In genomic region chr13:27137759-27138158, GRCh38 we compare ENCODE assay signal across 15 cellular contexts. TPM values are rescaled to one million over a fixed set of nuclear protein-coding genes. Genes with fewer than 3 reads are reported as not detected.
DNase-seq lines count a peak whose midpoint lies in the region; FAIRE-seq and TF ChIP-seq lines count a peak whose summit lies in the region.
"Had no signal": no experiment of that assay in that cellular context is flagged by ENCODE, and none has a peak within 500 bp of the region (broad histone marks: within the 10 kb centered on the region; RNA-seq: fewer than 3 reads in every experiment).

No MANE protein-coding gene starts in this region.

- H3K4me3 ChIP-seq in AG10803 (ENCODE audit: low read length) (no peak overlapping the region), dorsolateral prefrontal cortex (no peak overlapping the region), small intestine (ENCODE audit: low read depth in 1 of 2, low read length in 2 of 2) (no peak overlapping the region)
- H3K4me3 ChIP-seq: breast epithelium had no signal

- peaks cover 32% of the 10 kb centered on the region for H3K36me3 Mint-ChIP-seq in nephron (ENCODE audit: low read depth)

- H3K4me3 Mint-ChIP-seq in nephron, result peak overlapping the region in 1 of 3 experiments; percentile 8
- H3K4me3 Mint-ChIP-seq: activated naive CD4-positive, alpha-beta T cell treated with anti-CD3 and anti-CD28 coated beads for 36 hours had no signal

- 87 to 96% (median 91%) methylated on average over 7 of the region's 7 CpGs for WGBS in small intestine, 3 donors

- H3K27me3 Mint-ChIP-seq in nephron (ENCODE audit: low read depth), result no peaks in the 10 kb centered on the region

- H3K27ac Mint-ChIP-seq in nephron, result peak overlapping the region; percentile 21 to 64 (median 56)
- H3K27ac Mint-ChIP-seq: activated naive CD4-positive, alpha-beta T cell treated with anti-CD3 and anti-CD28 coated beads for 36 hours had no signal

- no peaks in the 10 kb centered on the region for H3K36me3 ChIP-seq in small intestine (ENCODE audit: control insufficient read depth in 2 of 2, insufficient read depth in 2 of 2, low read length in 2 of 2)
- H3K36me3 ChIP-seq: breast epithelium had no signal

- intact Hi-C loops in dorsolateral prefrontal cortex (cut with DNase I), result no loop called here

- H3K4me1 ChIP-seq in small intestine (ENCODE audit: control insufficient read depth in 2 of 2, insufficient read depth in 1 of 2, low read depth in 1 of 2, low read length in 1 of 2), result peaks cover 0 to 16% of the 10 kb centered on the region in 2 donors
- H3K4me1 ChIP-seq: breast epithelium had no signal

- TF ChIP-seq CTCF in AG10803 (conservative IDR thresholded peaks at IDR 0.05; ENCODE audit: low read length) (no peak), dorsolateral prefrontal cortex (IDR thresholded peaks at IDR 0.05 in 54 of 56, conservative IDR thresholded peaks at IDR 0.05 in 2 of 56; ENCODE audit: low read depth in 1 of 56, partially characterized antibody in 56 of 56) (no peak), nephron (IDR thresholded peaks at IDR 0.05; ENCODE audit: unreplicated experiment in 3 of 3) (no peak)

- H3K27me3 ChIP-seq in dorsolateral prefrontal cortex, result no peaks in the 10 kb centered on the region
- H3K27me3 ChIP-seq in small intestine (ENCODE audit: control insufficient read depth in 2 of 2, insufficient read depth in 2 of 2, low read length in 2 of 2), result no peaks in the 10 kb centered on the region
- H3K27me3 ChIP-seq: breast epithelium had no signal

- peaks cover 17% of the 10 kb centered on the region for H3K9me3 Mint-ChIP-seq in nephron

- peak overlapping the region in 12 of 59 donors; percentile 8 to 54 (median 29) for H3K27ac ChIP-seq in dorsolateral prefrontal cortex
- H3K27ac ChIP-seq in small intestine (ENCODE audit: low read depth in 1 of 2, low read length in 1 of 2), result no peak overlapping the region
- H3K27ac ChIP-seq: breast epithelium had no signal

- no peak for FAIRE-seq in small intestine (lab: Jason Lieb, UNC)
- FAIRE-seq: H54 had no signal

- H3K9me3 ChIP-seq in small intestine (ENCODE audit: control insufficient read depth, low read depth), result no peaks in the 10 kb centered on the region

- peak; percentile 4 for DNase-seq in AG10803 (ENCODE audit: low read depth)
- DNase-seq in LHCN-M2 (ENCODE audit: low read depth), result peak; percentile 80
- DNase-seq in dorsolateral prefrontal cortex, result peak in 9 of 10 donors; percentile 29 to 67 (median 54)
- DNase-seq in small intestine, result no peak
- no peak for DNase-seq in NCI-H1105 (lab: John Stamatoyannopoulos, UW)
- no peak for DNase-seq in mucosa of gallbladder (ENCODE audit: low spot score)
- DNase-seq in DMS114 treated with DMSO at 0.1 percent for 48 hours (lab: John Stamatoyannopoulos, UW; ENCODE audit: unreplicated experiment), result no peak
- DNase-seq: activated CD8-positive, alpha-beta memory T cell treated with anti-CD3 and anti-CD28 coated beads for 24 hours; activated naive CD4-positive, alpha-beta T cell treated with anti-CD3 and anti-CD28 coated beads for 36 hours; COR-L47; NCI-H1092 treated with DMSO at 0.1 percent for 48 hours; stimulated activated naive CD4-positive, alpha-beta T cell had no signal

- H3K4me1 Mint-ChIP-seq in nephron, result peaks cover 21% of the 10 kb centered on the region

RNA-seq across cellular contexts. Expression of gene USP12, which starts 33.9 kb away (rescaled TPM):
- total RNA-seq in LHCN-M2 (2014; rRNA removed) (20.6 and 26.8 TPM in 2 replicates), dorsolateral prefrontal cortex (10 to 100 TPM; 26.3 to 48.7 (median 35.8) TPM), mucosa of gallbladder (27.0 TPM)
- 9.2 TPM for polyA plus RNA-seq in LHCN-M2 (2012)
- 10 to 100 TPM; 12.3 to 22.1 (median 19.2) TPM for polyA plus RNA-seq in small intestine

Comparison
In these comparisons a context has a peak if more than half of its experiments do, and no peak if none do; other contexts are left out.
1. DNase-seq: peak in AG10803 (single experiment), LHCN-M2 (single experiment) and dorsolateral prefrontal cortex (9 of 10); none in small intestine (single experiment), NCI-H1105 (single experiment), mucosa of gallbladder (single experiment) and DMS114 treated with DMSO at 0.1 percent for 48 hours (single experiment).